In the genomic region with DNA sequence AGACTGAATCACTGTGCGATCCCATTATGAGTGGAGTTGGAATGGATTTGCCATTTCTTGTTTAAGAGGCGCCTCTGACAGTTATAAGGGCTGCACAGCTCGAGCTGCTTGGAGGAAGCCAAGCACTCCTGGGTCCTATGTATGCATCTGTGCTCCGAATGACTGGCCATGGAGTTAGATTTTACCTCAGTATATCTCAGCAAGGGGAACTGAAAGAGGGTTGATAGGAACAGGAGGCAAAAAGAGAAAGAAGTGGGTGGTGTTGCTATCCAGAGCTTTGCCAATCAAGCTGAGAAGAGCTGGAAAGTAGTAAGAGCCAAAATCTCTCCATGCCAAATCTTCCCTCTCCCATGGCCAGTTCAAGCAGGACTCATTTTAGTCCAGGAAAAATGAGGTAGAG, we compare ENCODE assay signal across 1 cellular context.
TF ChIP-seq lines count a peak whose summit lies in the region.

No MANE protein-coding gene starts in this region.

TF ChIP-seq in H1, 55 proteins besides CTCF, POLR2A, EP300 and RAD21:
- no peak for TF ChIP-seq KDM1A (IDR thresholded peaks at IDR 0.05; ENCODE audit: borderline replicate concordance, low read length)
- no peak for TF ChIP-seq SIN3A (conservative IDR thresholded peaks at IDR 0.05 in 1 of 2, IDR thresholded peaks at IDR 0.05 in 1 of 2; ENCODE audit: low read depth in 1 of 2, low read length in 2 of 2)
- TF ChIP-seq EGR1 (IDR thresholded peaks at IDR 0.05; ENCODE audit: borderline replicate concordance, low read depth, low read length), result no peak
- TF ChIP-seq SP1 (IDR thresholded peaks at IDR 0.05; ENCODE audit: low read depth, low read length), result no peak
- TF ChIP-seq SP2 (IDR thresholded peaks at IDR 0.05; ENCODE audit: low read length), result no peak
- TF ChIP-seq POU5F1 (IDR thresholded peaks at IDR 0.05; ENCODE audit: low read depth, low read length), result no peak
- no peak for TF ChIP-seq KDM4A (IDR thresholded peaks at IDR 0.05; ENCODE audit: low read depth, low read length, severe bottlenecking)
- TF ChIP-seq JUND (IDR thresholded peaks at IDR 0.05; ENCODE audit: low read length), result no peak
- TF ChIP-seq SAP30 (IDR thresholded peaks at IDR 0.05; ENCODE audit: insufficient read depth, insufficient replicate concordance, low read length), result no peak
- TF ChIP-seq ZNF274 (IDR thresholded peaks at IDR 0.05; ENCODE audit: borderline replicate concordance, extremely low read depth, low read length), result no peak
- TF ChIP-seq NRF1 (IDR thresholded peaks at IDR 0.05; ENCODE audit: low read depth, low read length), result no peak
- TF ChIP-seq, protein P1, sequence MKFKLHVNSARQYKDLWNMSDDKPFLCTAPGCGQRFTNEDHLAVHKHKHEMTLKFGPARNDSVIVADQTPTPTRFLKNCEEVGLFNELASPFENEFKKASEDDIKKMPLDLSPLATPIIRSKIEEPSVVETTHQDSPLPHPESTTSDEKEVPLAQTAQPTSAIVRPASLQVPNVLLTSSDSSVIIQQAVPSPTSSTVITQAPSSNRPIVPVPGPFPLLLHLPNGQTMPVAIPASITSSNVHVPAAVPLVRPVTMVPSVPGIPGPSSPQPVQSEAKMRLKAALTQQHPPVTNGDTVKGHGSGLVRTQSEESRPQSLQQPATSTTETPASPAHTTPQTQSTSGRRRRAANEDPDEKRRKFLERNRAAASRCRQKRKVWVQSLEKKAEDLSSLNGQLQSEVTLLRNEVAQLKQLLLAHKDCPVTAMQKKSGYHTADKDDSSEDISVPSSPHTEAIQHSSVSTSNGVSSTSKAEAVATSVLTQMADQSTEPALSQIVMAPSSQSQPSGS (IDR thresholded peaks at IDR 0.05; ENCODE audit: low read length), result no peak
- TF ChIP-seq CTBP2 (IDR thresholded peaks at IDR 0.05; ENCODE audit: borderline replicate concordance, insufficient read depth, insufficient read length, low read length), result no peak
- no peak for TF ChIP-seq RFX5 (IDR thresholded peaks at IDR 0.05; ENCODE audit: borderline replicate concordance, low read depth, low read length)
- TF ChIP-seq BCL11A (IDR thresholded peaks at IDR 0.05; ENCODE audit: low read depth in 2 of 2, low read length in 2 of 2), result no peak
- TF ChIP-seq SRF (IDR thresholded peaks at IDR 0.05; ENCODE audit: low read depth, low read length), result no peak
- TF ChIP-seq ATF3 (IDR thresholded peaks at IDR 0.05; ENCODE audit: insufficient read depth, low read depth, low read length), result no peak
